Comparison of ENCODE assay signal across 25 cellular contexts in genomic region chr6:101703311-101703710, GRCh38.
"Had no signal": no experiment of that assay in that cellular context is flagged by ENCODE, and none has a peak within 500 bp of the region (broad histone marks: within the 10 kb centered on the region; RNA-seq: fewer than 3 reads in every experiment).

No MANE protein-coding gene starts in this region.

- H3K4me1 ChIP-seq: esophagus squamous epithelium, gastrocnemius medialis, heart right ventricle, left lung, lower lobe of right lung had no signal

- DNase-seq: dermis blood vessel endothelial cell; dorsolateral prefrontal cortex; effector CD8-positive, alpha-beta T cell; effector memory CD8-positive, alpha-beta T cell; endodermal cell; erythroblast; esophagus squamous epithelium; foreskin fibroblast; foreskin melanocyte; gastrocnemius medialis; glutamatergic neuron; head of caudate nucleus; heart right ventricle; hippocampal formation; left cardiac atrium; left lung; left ventricle myocardium superior; lower lobe of right lung; mesenchymal stem cell; mucosa of descending colon; naive B cell had no signal

- H3K9me3 Mint-ChIP-seq: effector memory CD8-positive, alpha-beta T cell; endodermal cell; mesothelial cell of epicardium had no signal

- H3K27me3 Mint-ChIP-seq: effector memory CD8-positive, alpha-beta T cell; naive B cell had no signal

- H3K36me3 Mint-ChIP-seq: mesothelial cell of epicardium, naive B cell had no signal

- H3K27ac Mint-ChIP-seq: effector memory CD8-positive, alpha-beta T cell; endodermal cell; mesothelial cell of epicardium; naive B cell had no signal

- H3K4me3 Mint-ChIP-seq: effector memory CD8-positive, alpha-beta T cell; endodermal cell; mesothelial cell of epicardium; naive B cell had no signal

- H3K27ac ChIP-seq: coronary artery, dorsolateral prefrontal cortex, epithelial cell of prostate, esophagus squamous epithelium, gastrocnemius medialis, heart right ventricle, left lung, lower lobe of right lung had no signal

- H3K27me3 ChIP-seq: dorsolateral prefrontal cortex, esophagus squamous epithelium, gastrocnemius medialis, heart right ventricle, left lung had no signal

- H3K4me1 Mint-ChIP-seq: mesothelial cell of epicardium, naive B cell had no signal

- ATAC-seq: effector memory CD8-positive, alpha-beta T cell; esophagus mucosa; gastrocnemius medialis; heart right ventricle; left cardiac atrium; left lung; left ventricle myocardium superior; lower lobe of right lung; mucosa of descending colon had no signal

- H3K36me3 ChIP-seq: esophagus squamous epithelium, gastrocnemius medialis, heart right ventricle, left lung, lower lobe of right lung had no signal

- H3K9me3 ChIP-seq: esophagus squamous epithelium, gastrocnemius medialis, heart right ventricle, left lung, lower lobe of right lung, mucosa of descending colon had no signal

- H3K4me3 ChIP-seq: coronary artery, dorsolateral prefrontal cortex, esophagus squamous epithelium, gastrocnemius medialis, heart right ventricle, left lung, lower lobe of right lung, mucosa of descending colon had no signal
